In genomic region chr12:50733720-50734119, GRCh38 we compare ENCODE assay signal across 16 cellular contexts. TPM values are rescaled to one million over a fixed set of nuclear protein-coding genes. Genes with fewer than 3 reads are reported as not detected.
DNase-seq lines count a peak whose midpoint lies in the region; ATAC-seq and TF ChIP-seq lines count a peak whose summit lies in the region.
"Had no signal": no experiment of that assay in that cellular context is flagged by ENCODE, and none has a peak within 500 bp of the region (broad histone marks: within the 10 kb centered on the region; RNA-seq: fewer than 3 reads in every experiment).

No MANE protein-coding gene starts in this region.

- peak overlapping the region; percentile 57 for H3K27ac ChIP-seq in cardiac muscle cell
- H3K27ac ChIP-seq in heart right ventricle, result no peak overlapping the region
- peak overlapping the region; percentile 31; the same call in 1 of the 2 replicates for H3K27ac ChIP-seq in VCaP
- no peak overlapping the region for H3K27ac ChIP-seq in neural progenitor cell
- H3K27ac ChIP-seq: BLaER1, HL-60 had no signal

- TF ChIP-seq CTCF in cardiac muscle cell (IDR thresholded peaks at IDR 0.05; ENCODE audit: low read depth, low read length) (no peak), heart right ventricle (IDR thresholded peaks at IDR 0.05) (no peak), VCaP (conservative IDR thresholded peaks at IDR 0.05) (no peak), neural progenitor cell (IDR thresholded peaks at IDR 0.05) (no peak)

- H2AFZ ChIP-seq in neural progenitor cell (replicated peaks), result no peak overlapping the region

- no peaks in the 10 kb centered on the region for H3K9me3 ChIP-seq in cardiac muscle cell (ENCODE audit: low read depth)
- no peaks in the 10 kb centered on the region for H3K9me3 ChIP-seq in heart right ventricle
- H3K9me3 ChIP-seq in neural progenitor cell (ENCODE audit: low read depth), result no peaks in the 10 kb centered on the region
- H3K9me3 ChIP-seq: BLaER1, Caco-2, HAP-1 had no signal

- intact Hi-C loops in heart right ventricle (cut with DNase I), result loop anchor here in 7 of 10 donors (5.0 to 10.0 kb wide), 3 partner anchors 89 to 231 kb away; partner anchors contain the start of gene DIP2B (in 6 of the 7)
- intact Hi-C loops in activated T-helper 1 cell treated with anti-CD3 and anti-CD28 coated beads, Interleukin-12 subunit alpha, Interleukin-12 subunit beta, Interleukin-2, Interleukin-4 antibody, amounts not matched to agents 30 ng/mL and 10 ng/mL and 1 ng/mL, durations not matched to agents 14 hours and 24 hours and 36 hours (cut with micrococcal nuclease), result loop anchor here (1.0 kb wide), 1 partner anchor 229 kb away; the partner anchor contains the start of gene DIP2B

- H3K79me2 ChIP-seq in neural progenitor cell (ENCODE audit: low read depth), result no peaks in the 10 kb centered on the region

- peak overlapping the region; percentile 82 for H3K27ac Mint-ChIP-seq in neural progenitor cell
- no peak overlapping the region for H3K27ac Mint-ChIP-seq in activated T-helper 1 cell treated with anti-CD3 and anti-CD28 coated beads, Interleukin-12 subunit alpha, Interleukin-12 subunit beta, Interleukin-2, Interleukin-4 antibody, amounts not matched to agents 30 ng/mL and 10 ng/mL and 1 ng/mL, durations not matched to agents 14 hours and 24 hours and 36 hours

- H3K9ac ChIP-seq in neural progenitor cell, result no peak overlapping the region
- H3K9ac ChIP-seq: BLaER1 had no signal

- H3K4me3 Mint-ChIP-seq in neural progenitor cell, result no peak overlapping the region
- H3K4me3 Mint-ChIP-seq in activated T-helper 1 cell treated with anti-CD3 and anti-CD28 coated beads, Interleukin-12 subunit alpha, Interleukin-12 subunit beta, Interleukin-2, Interleukin-4 antibody, amounts not matched to agents 30 ng/mL and 10 ng/mL and 1 ng/mL, durations not matched to agents 14 hours and 24 hours and 36 hours, result no peak overlapping the region
- H3K4me3 Mint-ChIP-seq: CD8-positive, alpha-beta memory T cell had no signal

- DNase-seq in cardiac muscle cell (ENCODE audit: low read depth in 1 of 2, low spot score in 1 of 2) (peak in 1 of 2 donors; percentile 68), heart right ventricle (no peak), neural progenitor cell (ENCODE audit: low spot score) (no peak)
- DNase-seq in activated CD4-positive, alpha-beta T cell treated with anti-CD3 and anti-CD28 coated beads for 48 hours, result no peak
- DNase-seq in activated T-helper 1 cell treated with anti-CD3 and anti-CD28 coated beads, Interleukin-12 subunit alpha, Interleukin-12 subunit beta, Interleukin-2, Interleukin-4 antibody, amounts not matched to agents 30 ng/mL and 10 ng/mL and 1 ng/mL, durations not matched to agents 14 hours and 24 hours and 36 hours (ENCODE audit: low spot score), result no peak
- DNase-seq: 8988T; AML-193; Caco-2; CD8-positive, alpha-beta memory T cell; DND-41; GDM1 had no signal

- H3K27me3 Mint-ChIP-seq in neural progenitor cell (ENCODE audit: insufficient read depth, low read depth), result no peaks in the 10 kb centered on the region
- no peaks in the 10 kb centered on the region for H3K27me3 Mint-ChIP-seq in activated T-helper 1 cell treated with anti-CD3 and anti-CD28 coated beads, Interleukin-12 subunit alpha, Interleukin-12 subunit beta, Interleukin-2, Interleukin-4 antibody, amounts not matched to agents 30 ng/mL and 10 ng/mL and 1 ng/mL, durations not matched to agents 14 hours and 24 hours and 36 hours (ENCODE audit: insufficient read depth)
- H3K27me3 Mint-ChIP-seq: CD8-positive, alpha-beta memory T cell had no signal

- H3K4me1 ChIP-seq in cardiac muscle cell (ENCODE audit: low read depth) (peaks cover 9% of the 10 kb centered on the region), heart right ventricle (no peaks in the 10 kb centered on the region), neural progenitor cell (no peaks in the 10 kb centered on the region)
- H3K4me1 ChIP-seq: BLaER1, HAP-1 had no signal

- H3K27me3 ChIP-seq in cardiac muscle cell (no peaks in the 10 kb centered on the region), heart right ventricle (no peaks in the 10 kb centered on the region), neural progenitor cell (no peaks in the 10 kb centered on the region)
- H3K27me3 ChIP-seq: BLaER1 had no signal

- H3K4me3 ChIP-seq in cardiac muscle cell (no peak overlapping the region), heart right ventricle (no peak overlapping the region), neural progenitor cell (no peak overlapping the region)
- H3K4me3 ChIP-seq: BLaER1, HAP-1 had no signal

- 79 to 81% methylated on average over 4 of the region's 4 CpGs for WGBS in heart right ventricle, 2 donors

- no peaks in the 10 kb centered on the region for H4K20me1 ChIP-seq in neural progenitor cell (ENCODE audit: low read depth)
- H4K20me1 ChIP-seq: BLaER1 had no signal

- no peak for ATAC-seq in heart right ventricle
- no peak for ATAC-seq in HG03460 (IDR thresholded peaks at IDR 0.05; ENCODE audit: unreplicated experiment)

- H3F3A ChIP-seq in neural progenitor cell (ENCODE audit: low read depth), result peaks cover 4% of the 10 kb centered on the region

- peaks cover 15% of the 10 kb centered on the region for H3K36me3 Mint-ChIP-seq in neural progenitor cell
- peaks cover 30% of the 10 kb centered on the region for H3K36me3 Mint-ChIP-seq in activated T-helper 1 cell treated with anti-CD3 and anti-CD28 coated beads, Interleukin-12 subunit alpha, Interleukin-12 subunit beta, Interleukin-2, Interleukin-4 antibody, amounts not matched to agents 30 ng/mL and 10 ng/mL and 1 ng/mL, durations not matched to agents 14 hours and 24 hours and 36 hours (ENCODE audit: low read depth)

- H3K36me3 ChIP-seq in cardiac muscle cell (peaks cover 34% of the 10 kb centered on the region), heart right ventricle (peaks cover 0 to 100% (median 59%) of the 10 kb centered on the region in 9 donors), neural progenitor cell (no peaks in the 10 kb centered on the region)

- peaks cover 7% of the 10 kb centered on the region for H3K4me1 Mint-ChIP-seq in neural progenitor cell
- no peaks in the 10 kb centered on the region for H3K4me1 Mint-ChIP-seq in activated T-helper 1 cell treated with anti-CD3 and anti-CD28 coated beads, Interleukin-12 subunit alpha, Interleukin-12 subunit beta, Interleukin-2, Interleukin-4 antibody, amounts not matched to agents 30 ng/mL and 10 ng/mL and 1 ng/mL, durations not matched to agents 14 hours and 24 hours and 36 hours (ENCODE audit: low read depth)
- H3K4me1 Mint-ChIP-seq: CD8-positive, alpha-beta memory T cell had no signal

- H3K4me2 ChIP-seq in neural progenitor cell, result no peak overlapping the region
- H3K4me2 ChIP-seq: BLaER1 had no signal

- no peaks in the 10 kb centered on the region for H3K9me3 Mint-ChIP-seq in neural progenitor cell
- no peaks in the 10 kb centered on the region for H3K9me3 Mint-ChIP-seq in activated T-helper 1 cell treated with anti-CD3 and anti-CD28 coated beads, Interleukin-12 subunit alpha, Interleukin-12 subunit beta, Interleukin-2, Interleukin-4 antibody, amounts not matched to agents 30 ng/mL and 10 ng/mL and 1 ng/mL, durations not matched to agents 14 hours and 24 hours and 36 hours
- H3K9me3 Mint-ChIP-seq: CD8-positive, alpha-beta memory T cell had no signal

RNA-seq across cellular contexts. Expression of gene ATF1, which starts 30.2 kb away (rescaled TPM):
- total RNA-seq in cardiac muscle cell (14.4 and 21.2 TPM in 2 replicates), heart right ventricle (10 to 100 TPM; 19.6 to 31.9 (median 24.3) TPM), neural progenitor cell (ENCODE audit: low replicate concordance) (18.4 and 24.8 TPM in 2 replicates)
- polyA plus RNA-seq in cardiac muscle cell (26.4 and 34.4 TPM in 2 replicates), heart right ventricle (1 to 10 TPM; 4.2 to 7.8 TPM)
- total RNA-seq in activated T-helper 1 cell treated with anti-CD3 and anti-CD28 coated beads, Interleukin-12 subunit alpha, Interleukin-12 subunit beta, Interleukin-2, Interleukin-4 antibody, amounts not matched to agents 30 ng/mL and 10 ng/mL and 1 ng/mL, durations not matched to agents 14 hours and 24 hours and 36 hours, result 65.7 and 65.8 TPM in 2 replicates

Comparison
In these comparisons a context has a peak if more than half of its experiments do, and no peak if none do; other contexts are left out.
1. H3K27ac ChIP-seq: peak in cardiac muscle cell (single experiment) and VCaP (single experiment); none in heart right ventricle (0 of 10) and neural progenitor cell (single experiment).